In genomic region chr10:73079779-73080178, GRCh38 we compare ENCODE assay signal across 13 cellular contexts. TPM values are rescaled to one million over a fixed set of nuclear protein-coding genes. Genes with fewer than 3 reads are reported as not detected.
DNase-seq lines count a peak whose midpoint lies in the region; ATAC-seq and TF ChIP-seq lines count a peak whose summit lies in the region.
"Had no signal": no experiment of that assay in that cellular context is flagged by ENCODE, and none has a peak within 500 bp of the region (broad histone marks: within the 10 kb centered on the region; RNA-seq: fewer than 3 reads in every experiment).

No MANE protein-coding gene starts in this region.

- in situ Hi-C loops in GM13976 (cut with MboI; ENCODE audit: low sequenced_read_pairs, unreplicated experiment) = no loop called here

- DNase-seq in GM13976 (ENCODE audit: low spot score) (peak; percentile 33), HuH-7.5 (ENCODE audit: low spot score) (no peak), NCI-H2227 treated with DMSO at 0.1 percent for 48 hours (lab: John Stamatoyannopoulos, UW) (no peak)
- DNase-seq in activated naive CD8-positive, alpha-beta T cell treated with anti-CD3 and anti-CD28 coated beads for 36 hours = no peak
- DNase-seq: activated CD4-positive, CD25-positive, alpha-beta regulatory T cell; adrenal gland; NCI-H1417 treated with DMSO at 0.1 percent for 48 hours; NCI-H524 had no signal

- ATAC-seq in GM19372 (IDR thresholded peaks at IDR 0.05; ENCODE audit: low read depth, unreplicated experiment) (peak; percentile 83), HG02759 (IDR thresholded peaks at IDR 0.05; ENCODE audit: unreplicated experiment) (peak; percentile 80), HG03039 (IDR thresholded peaks at IDR 0.05; ENCODE audit: unreplicated experiment) (no peak)
- ATAC-seq: left lobe of liver had no signal

- no peaks in the 10 kb centered on the region for H3K9me3 Mint-ChIP-seq in T-helper 1 cell treated with Interleukin-12 subunit alpha and Interleukin-12 subunit beta and Interleukin-4 antibody, amounts not matched to agents 30 μg/mL and 1 μg/mL, for 36 hours
- H3K9me3 Mint-ChIP-seq in activated naive CD8-positive, alpha-beta T cell treated with anti-CD3 and anti-CD28 coated beads for 36 hours = no peaks in the 10 kb centered on the region

- peaks cover 14% of the 10 kb centered on the region for H3K36me3 Mint-ChIP-seq in T-helper 1 cell treated with Interleukin-12 subunit alpha and Interleukin-12 subunit beta and Interleukin-4 antibody, amounts not matched to agents 30 μg/mL and 1 μg/mL, for 36 hours (ENCODE audit: low read depth)
- peaks cover 10% of the 10 kb centered on the region for H3K36me3 Mint-ChIP-seq in activated naive CD8-positive, alpha-beta T cell treated with anti-CD3 and anti-CD28 coated beads for 36 hours

- no peak overlapping the region for H3K4me3 Mint-ChIP-seq in T-helper 1 cell treated with Interleukin-12 subunit alpha and Interleukin-12 subunit beta and Interleukin-4 antibody, amounts not matched to agents 30 μg/mL and 1 μg/mL, for 36 hours
- H3K4me3 Mint-ChIP-seq in activated naive CD8-positive, alpha-beta T cell treated with anti-CD3 and anti-CD28 coated beads for 36 hours = no peak overlapping the region

- no peak for TF ChIP-seq CTCF in GM13976 (IDR thresholded peaks at IDR 0.05; ENCODE audit: borderline replicate concordance, control extremely low read depth, extremely low read depth, insufficient read depth, missing control alignments)

- peaks cover 31% of the 10 kb centered on the region for H3K4me1 Mint-ChIP-seq in T-helper 1 cell treated with Interleukin-12 subunit alpha and Interleukin-12 subunit beta and Interleukin-4 antibody, amounts not matched to agents 30 μg/mL and 1 μg/mL, for 36 hours (ENCODE audit: low read depth)
- peaks cover 24% of the 10 kb centered on the region for H3K4me1 Mint-ChIP-seq in activated naive CD8-positive, alpha-beta T cell treated with anti-CD3 and anti-CD28 coated beads for 36 hours

- H3K27me3 Mint-ChIP-seq in T-helper 1 cell treated with Interleukin-12 subunit alpha and Interleukin-12 subunit beta and Interleukin-4 antibody, amounts not matched to agents 30 μg/mL and 1 μg/mL, for 36 hours (ENCODE audit: low read depth) = no peaks in the 10 kb centered on the region
- no peaks in the 10 kb centered on the region for H3K27me3 Mint-ChIP-seq in activated naive CD8-positive, alpha-beta T cell treated with anti-CD3 and anti-CD28 coated beads for 36 hours

- peak overlapping the region; percentile 19 for H3K27ac Mint-ChIP-seq in T-helper 1 cell treated with Interleukin-12 subunit alpha and Interleukin-12 subunit beta and Interleukin-4 antibody, amounts not matched to agents 30 μg/mL and 1 μg/mL, for 36 hours
- no peak overlapping the region for H3K27ac Mint-ChIP-seq in activated naive CD8-positive, alpha-beta T cell treated with anti-CD3 and anti-CD28 coated beads for 36 hours

RNA-seq across cellular contexts. Expression of gene P4HA1, which starts 16.9 kb away (rescaled TPM):
- total RNA-seq in activated naive CD8-positive, alpha-beta T cell treated with anti-CD3 and anti-CD28 coated beads for 36 hours = 10 to 100 TPM; 44.5 to 45.4 TPM

RNA-seq across cellular contexts. Expression of gene NUDT13, which starts 30.5 kb away (rescaled TPM):
- total RNA-seq in activated naive CD8-positive, alpha-beta T cell treated with anti-CD3 and anti-CD28 coated beads for 36 hours = 1 to 10 TPM; 1.2 to 1.4 TPM
